8 cellular contexts compared by ENCODE assay signal in the genomic region with DNA sequence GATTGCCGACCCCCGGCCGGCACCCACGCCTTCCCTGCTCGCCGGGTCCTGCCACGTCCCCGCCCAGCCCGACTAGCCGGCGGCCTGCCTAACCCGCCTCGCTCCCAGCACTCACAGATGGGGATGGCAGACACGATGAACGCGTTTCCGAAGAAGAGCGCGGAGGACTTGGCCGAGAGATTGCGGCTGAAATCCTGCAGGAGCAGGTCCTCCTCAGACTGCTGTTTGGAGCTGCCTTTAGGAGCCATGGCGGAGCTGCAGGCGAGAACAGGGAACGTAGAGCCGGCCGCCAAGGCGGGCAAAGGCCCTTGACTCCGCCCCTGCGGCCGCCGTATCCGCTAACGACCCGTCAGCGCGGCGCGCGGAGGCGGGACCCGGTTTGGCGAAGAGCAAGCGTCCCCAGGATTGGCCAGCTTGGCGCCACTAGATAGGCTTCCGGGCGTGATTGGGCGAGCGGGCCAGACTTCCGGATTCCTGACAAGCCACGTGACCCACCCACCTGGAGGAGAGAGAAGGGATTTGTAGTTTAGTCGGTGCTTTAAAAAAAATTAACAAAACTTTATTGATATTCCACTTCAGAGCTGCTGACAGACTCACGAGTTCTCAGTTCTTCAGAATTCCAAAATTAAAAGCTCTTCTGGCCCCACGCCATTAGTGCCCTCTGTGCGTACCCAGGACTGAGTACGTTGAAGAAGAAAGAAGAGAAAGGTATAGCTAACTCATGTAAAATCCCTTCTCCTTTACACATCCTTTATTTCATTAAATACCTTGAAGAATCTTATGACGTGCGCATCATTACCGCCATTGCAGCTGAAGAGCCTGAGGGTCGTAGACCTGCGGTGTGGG. TPM values are rescaled to one million over a fixed set of nuclear protein-coding genes. Genes with fewer than 3 reads are reported as not detected.
DNase-seq lines count a peak whose midpoint lies in the region; ATAC-seq, FAIRE-seq and TF ChIP-seq lines count a peak whose summit lies in the region.

A gene (minus strand): TSS at position 276 of the 846 bp plus-strand sequence. CDS start 28 bp downstream, at position 248.

- peak within 1 kb of the TSS; percentile 73; the same call in 1 of the 3 replicates for H2BK15ac ChIP-seq in IMR-90 (ENCODE audit: low read depth, low read length)

- H3K4me3 ChIP-seq in IMR-90 (ENCODE audit: insufficient read depth, low read depth, low read length) (peak within 1 kb of the TSS; percentile 76), endothelial cell of umbilical vein (replicated peaks in 1 of 3; ENCODE audit: insufficient read depth in 1 of 3, low read depth in 1 of 3, low read length in 3 of 3) (peak within 1 kb of the TSS; percentile 79 to 97 (median 94))

- DNase-seq in DMS 273 (lab: John Stamatoyannopoulos, UW; ENCODE audit: unreplicated experiment) (peak; percentile 100), IMR-90 (peak; percentile 100), OCI-M1 (lab: John Stamatoyannopoulos, UW) (peak; percentile 97), activated T-cell treated with anti-CD3 and anti-CD28 coated beads for 24 hours (ENCODE audit: low read depth) (peak; percentile 98), endothelial cell of umbilical vein (ENCODE audit: low read depth, low spot score) (peak; percentile 99), midbrain (lab: John Stamatoyannopoulos, UW) (peak; percentile 98)
- peak; percentile 94 to 97 for DNase-seq in stimulated activated CD8-positive, alpha-beta memory T cell treated with anti-CD3 and anti-CD28 coated beads, Interleukin-2, amount 100 ng/mL, for 1 hour (ENCODE audit: low read depth in 2 of 2)

- intact Hi-C loops in IMR-90 (cut with micrococcal nuclease), result loop anchor here (1.0 to 5.0 kb wide), 5 partner anchors 110 to 582 kb away; a partner anchor contains a TSS
- intact Hi-C loops in endothelial cell of umbilical vein (cut with micrococcal nuclease), result loop anchor here (1.0 to 5.0 kb wide), 6 partner anchors 62 to 977 kb away; a partner anchor contains a TSS

- peak within 1 kb of the TSS; percentile 99 for H3K23ac ChIP-seq in IMR-90 (ENCODE audit: low read depth, low read length)

- H3K36me3 ChIP-seq in IMR-90 (ENCODE audit: control insufficient read depth, insufficient read depth, low read length) (peaks cover 15% of the 10 kb centered on the region), endothelial cell of umbilical vein (ENCODE audit: control insufficient read depth in 2 of 2, extremely low read depth in 1 of 2, insufficient read depth in 2 of 2, low read length in 2 of 2) (peaks cover 0 to 9% of the 10 kb centered on the region in 2 experiments)

- H2AK5ac ChIP-seq in IMR-90 (ENCODE audit: low read depth, low read length), result peak within 1 kb of the TSS; percentile 99

- peak within 1 kb of the TSS; percentile 96 for H3K18ac ChIP-seq in IMR-90 (ENCODE audit: low read depth, low read length)

- TF ChIP-seq RAD21 in IMR-90 (IDR thresholded peaks at IDR 0.05; ENCODE audit: low read length), result 0 out of 2 replicates have a peak, but pooled peaks have one; percentile 5

- H2BK120ac ChIP-seq in IMR-90 (ENCODE audit: low read depth, low read length), result peak within 1 kb of the TSS; percentile 89

- TF ChIP-seq CTCF in IMR-90 (conservative IDR thresholded peaks at IDR 0.05; ENCODE audit: low read depth, low read length), result no peak
- no peak for TF ChIP-seq CTCF in endothelial cell of umbilical vein (IDR thresholded peaks at IDR 0.05; ENCODE audit: extremely low read depth in 1 of 2, insufficient read depth in 1 of 2, low read depth in 1 of 2, low read length in 2 of 2)

- no peaks in the 10 kb centered on the region for H3K9me3 ChIP-seq in IMR-90 (ENCODE audit: control insufficient read depth, insufficient read depth, low read length)
- no peaks in the 10 kb centered on the region for H3K9me3 ChIP-seq in endothelial cell of umbilical vein (replicated peaks; ENCODE audit: control insufficient read depth, insufficient read depth, low read length)

- 0% methylated on average over 27 of the region's 60 CpGs; no CpG with 5 or more reads in 1 of the 2 experiments for WGBS in IMR-90 (ENCODE audit: extremely low coverage in 2 of 2, insufficient read length in 1 of 2), 2 experiments

- H3K9me1 ChIP-seq in IMR-90 (ENCODE audit: insufficient read depth, low read length), result peaks cover 3% of the 10 kb centered on the region; the same call in 1 of the 2 replicates
- H3K9me1 ChIP-seq in endothelial cell of umbilical vein (replicated peaks; ENCODE audit: control insufficient read depth, extremely low read depth, insufficient read depth, low read length), result no peaks in the 10 kb centered on the region

- H3K4me1 ChIP-seq in IMR-90 (ENCODE audit: control insufficient read depth, insufficient read depth, low read length), result peaks cover 9% of the 10 kb centered on the region
- peaks cover 42% of the 10 kb centered on the region for H3K4me1 ChIP-seq in endothelial cell of umbilical vein (ENCODE audit: control insufficient read depth, extremely low read depth, insufficient read depth, low read length)

- H4K20me1 ChIP-seq in IMR-90 (ENCODE audit: insufficient read depth, low read length) (peaks cover 20% of the 10 kb centered on the region; the same call in 1 of the 2 replicates), endothelial cell of umbilical vein (replicated peaks; ENCODE audit: control insufficient read depth, extremely low read depth, insufficient read depth, low read length) (peaks cover 4% of the 10 kb centered on the region)

- H3K4me2 ChIP-seq in IMR-90 (ENCODE audit: low read depth, low read length) (peak within 1 kb of the TSS; percentile 92), endothelial cell of umbilical vein (ENCODE audit: insufficient read depth, low read length) (peak within 1 kb of the TSS; percentile 90)

- H3K9ac ChIP-seq in IMR-90 (ENCODE audit: low read depth, low read length) (peak within 1 kb of the TSS; percentile 100), endothelial cell of umbilical vein (replicated peaks; ENCODE audit: extremely low read depth, insufficient read depth, low read length) (peak within 1 kb of the TSS; percentile 97)

- dilution Hi-C loops in IMR-90 (cut with HindIII; ENCODE audit: low sequenced_read_pairs, unreplicated experiment) (no loop called here), endothelial cell of umbilical vein (cut with MboI; ENCODE audit: extremely low pct_ligation_motif_present, low sequenced_read_pairs) (no loop called here)

- H2BK5ac ChIP-seq in IMR-90 (ENCODE audit: low read depth, low read length, poor library complexity, severe bottlenecking), result peak within 1 kb of the TSS; percentile 98

- H2AK9ac ChIP-seq in IMR-90 (replicated peaks; ENCODE audit: low read depth, low read length, poor library complexity), result peak within 1 kb of the TSS; percentile 97

- H3K27me3 ChIP-seq in IMR-90 (ENCODE audit: control insufficient read depth, insufficient read depth, low read length), result no peaks in the 10 kb centered on the region
- no peaks in the 10 kb centered on the region for H3K27me3 ChIP-seq in endothelial cell of umbilical vein (ENCODE audit: control insufficient read depth in 2 of 2, insufficient read depth in 2 of 2, low read length in 2 of 2)

- peak; percentile 97 for TF ChIP-seq POLR2A in IMR-90 (IDR thresholded peaks at IDR 0.05; ENCODE audit: low read depth, low read length)
- TF ChIP-seq POLR2A in endothelial cell of umbilical vein (IDR thresholded peaks at IDR 0.05; ENCODE audit: low read depth, low read length), result peak; percentile 93

- in situ Hi-C loops in IMR-90 (cut with MboI; ENCODE audit: low sequenced_read_pairs), result no loop called here

- H4K8ac ChIP-seq in IMR-90 (ENCODE audit: low read depth in 2 of 2, low read length in 2 of 2), result peak within 1 kb of the TSS; percentile 92 to 97

- peak; percentile 92 for FAIRE-seq in endothelial cell of umbilical vein (lab: Jason Lieb, UNC)

- CTCF ChIA-PET in IMR-90 (lab: Yijun Ruan, JAX) (interaction anchor here (1.3 to 1.6 kb wide), 3 partner anchors 20 to 582 kb away, joined by 3 to 5 read pairs (median 4); no protein-coding TSS in a partner anchor), endothelial cell of umbilical vein (lab: Charles Lee) (interaction anchor here (0.5 to 3.7 kb wide), 16 partner anchors 9 to 582 kb away, joined by 3 to 31 read pairs (median 6); a partner anchor contains a TSS)

- BruUV-seq in IMR-90 (replicated peaks; lab: Mats Ljungman, UMichigan) (no TSS peak), endothelial cell of umbilical vein (replicated peaks; lab: Mats Ljungman, UMichigan) (no TSS peak)

- ATAC-seq in GM21528 (IDR thresholded peaks at IDR 0.05; ENCODE audit: low FRiP score, unreplicated experiment) (peak; percentile 99), IMR-90 (ENCODE audit: low read depth) (peak; percentile 97)

- H2BK20ac ChIP-seq in IMR-90 (ENCODE audit: low read depth, low read length), result no peak within 1 kb of the TSS

- H3K79me1 ChIP-seq in IMR-90 (ENCODE audit: low read depth in 1 of 2, low read length in 2 of 2), result peaks cover 0 to 18% of the 10 kb centered on the region in 2 experiments; a peak in 2 of 4 replicates

- peak within 1 kb of the TSS; percentile 98 for H4K91ac ChIP-seq in IMR-90 (ENCODE audit: insufficient read depth, low read depth, low read length)

- H3K14ac ChIP-seq in IMR-90 (replicated peaks; ENCODE audit: low read depth, low read length), result peak within 1 kb of the TSS; percentile 100

- H3K27ac ChIP-seq in IMR-90 (ENCODE audit: insufficient read depth, low read length), result peak within 1 kb of the TSS; percentile 100
- H3K27ac ChIP-seq in endothelial cell of umbilical vein (ENCODE audit: insufficient read depth, low read depth, low read length), result peak within 1 kb of the TSS; percentile 87

- H3K79me2 ChIP-seq in endothelial cell of umbilical vein (ENCODE audit: control insufficient read depth, insufficient read depth, low read length), result peaks cover 49% of the 10 kb centered on the region

- peak within 1 kb of the TSS; percentile 86 for H4K5ac ChIP-seq in IMR-90 (ENCODE audit: low read depth, low read length)

- peak within 1 kb of the TSS; percentile 97 for H3K56ac ChIP-seq in IMR-90 (ENCODE audit: extremely low read depth, insufficient read depth, low read length)

- peak within 1 kb of the TSS; percentile 100 for H3K4ac ChIP-seq in IMR-90 (ENCODE audit: low read depth, low read length)

- peak within 1 kb of the TSS; percentile 96 for H2AFZ ChIP-seq in IMR-90 (replicated peaks; ENCODE audit: low read length, poor library complexity)
- H2AFZ ChIP-seq in endothelial cell of umbilical vein (ENCODE audit: low read depth, low read length), result peak within 1 kb of the TSS; percentile 93

- POLR2A ChIA-PET in IMR-90 (lab: Charles Lee; ENCODE audit: unreplicated experiment), result interaction anchor here (0.5 to 1.1 kb wide), 5 partner anchors 15 to 534 kb away, joined by 3 to 5 read pairs (median 3); no protein-coding TSS in a partner anchor
- POLR2A ChIA-PET in endothelial cell of umbilical vein (lab: Charles Lee), result interaction anchor here (0.6 to 2.3 kb wide), 7 partner anchors 12 to 531 kb away, joined by 3 to 12 read pairs (median 4); no protein-coding TSS in a partner anchor

RNA-seq across cellular contexts. Expression of the gene that starts here (rescaled TPM):
- 606 and 608 TPM in 2 replicates for total RNA-seq in IMR-90 (2012; rRNA removed)
- 216 and 246 TPM in 2 replicates for polyA plus RNA-seq in IMR-90 (2012; rRNA removed)
- 33.1 and 84.5 TPM in 2 replicates for polyA plus RNA-seq in IMR-90 (2012; cell fraction: cytosol; rRNA removed)
- polyA plus RNA-seq in IMR-90 (2012; cell fraction: nucleus; rRNA removed; ENCODE audit: low replicate concordance), result 19.9 and 62.0 TPM in 2 replicates
- total RNA-seq in endothelial cell of umbilical vein, result 355 and 370 TPM in 2 replicates
- polyA plus RNA-seq in endothelial cell of umbilical vein, result 155 and 160 TPM in 2 replicates
- 213 and 219 TPM in 2 replicates for polyA plus RNA-seq in endothelial cell of umbilical vein (2011; cell fraction: cytosol; rRNA removed)
- polyA plus RNA-seq in endothelial cell of umbilical vein (2011; cell fraction: nucleus; rRNA removed), result 79.0 and 84.4 TPM in 2 replicates
- 262 and 391 TPM in 2 replicates for polyA plus RNA-seq in endothelial cell of umbilical vein (2012)
- 558 and 653 TPM in 2 replicates for polyA minus RNA-seq in endothelial cell of umbilical vein
- 89.5 TPM for polyA minus RNA-seq in endothelial cell of umbilical vein (2011; cell fraction: cytosol; rRNA and poly(A)+ RNA removed)
- 108 and 116 TPM in 2 replicates for polyA minus RNA-seq in endothelial cell of umbilical vein (2011; cell fraction: nucleus; rRNA and poly(A)+ RNA removed)

Comparison
In these comparisons a context has a peak if more than half of its experiments do, and no peak if none do; other contexts are left out.
1. Peak in every context shown above with its lines: DNase-seq, ATAC-seq, H3K4me3 ChIP-seq and H3K27ac ChIP-seq.